In genomic region chr5:159203351-159203750, GRCh38 we compare ENCODE assay signal across 31 cellular contexts. TPM values are rescaled to one million over a fixed set of nuclear protein-coding genes. Genes with fewer than 3 reads are reported as not detected.
DNase-seq lines count a peak whose midpoint lies in the region; ATAC-seq and TF ChIP-seq lines count a peak whose summit lies in the region.
"Had no signal": no experiment of that assay in that cellular context is flagged by ENCODE, and none has a peak within 500 bp of the region (broad histone marks: within the 10 kb centered on the region; RNA-seq: fewer than 3 reads in every experiment).

No MANE protein-coding gene starts in this region.

- H2AFZ ChIP-seq in Karpas-422 (ENCODE audit: low read length): no peak overlapping the region
- H2AFZ ChIP-seq: hepatocyte, neural progenitor cell had no signal

- H3K4me1 Mint-ChIP-seq in T-helper 2 cell treated with Interferon-gamma antibody and Interleukin-4, amounts not matched to agents 5 μg/mL and 100 μg/mL, for 36 hours (ENCODE audit: low read depth): peaks cover 54% of the 10 kb centered on the region
- peaks cover 92% of the 10 kb centered on the region for H3K4me1 Mint-ChIP-seq in CD4-positive, alpha-beta T cell (ENCODE audit: low read depth)

- CTCF ChIA-PET in CD4-positive, alpha-beta T cell (lab: Charles Lee): interaction anchor here (1.3 kb wide), 1 partner anchor 47 kb away, joined by 3 read pairs; no protein-coding TSS in a partner anchor

- H3K27me3 Mint-ChIP-seq in T-helper 2 cell treated with Interferon-gamma antibody and Interleukin-4, amounts not matched to agents 5 μg/mL and 100 μg/mL, for 36 hours (ENCODE audit: low read depth): no peaks in the 10 kb centered on the region
- H3K27me3 Mint-ChIP-seq in CD4-positive, alpha-beta T cell: no peaks in the 10 kb centered on the region
- H3K27me3 Mint-ChIP-seq: stimulated activated naive B cell treated with anti-CD40 and anti-IgM and Interleukin-4, amounts not matched to agents 10 μg/mL and 1 μg/mL and 100 μg/mL, for 72 hours had no signal

- no peak overlapping the region for H3K27ac ChIP-seq in CD4-positive, alpha-beta T cell (ENCODE audit: low read depth, low read length)
- H3K27ac ChIP-seq in Karpas-422 (ENCODE audit: low read length): peak overlapping the region; percentile 10; the same call in 1 of the 2 replicates
- H3K27ac ChIP-seq: 22Rv1, ascending aorta, hepatocyte, neural progenitor cell, SJCRH30, thoracic aorta had no signal

- no peak overlapping the region for H3K4me3 ChIP-seq in Karpas-422 (ENCODE audit: low read length)
- H3K4me3 ChIP-seq: ascending aorta, esophagus squamous epithelium, hepatocyte, neural progenitor cell, sigmoid colon, SJCRH30, thoracic aorta had no signal

- peaks cover 50% of the 10 kb centered on the region for H3K36me3 ChIP-seq in Karpas-422 (ENCODE audit: insufficient read depth, low read length)
- H3K36me3 ChIP-seq: sigmoid colon, thoracic aorta had no signal

- H3K4me1 ChIP-seq in Karpas-422 (ENCODE audit: low read length): peaks cover 72% of the 10 kb centered on the region

- POLR2A ChIA-PET in CD4-positive, alpha-beta T cell (lab: Charles Lee): no interaction called here

- no peaks in the 10 kb centered on the region for H3K9me3 Mint-ChIP-seq in T-helper 2 cell treated with Interferon-gamma antibody and Interleukin-4, amounts not matched to agents 5 μg/mL and 100 μg/mL, for 36 hours
- no peaks in the 10 kb centered on the region for H3K9me3 Mint-ChIP-seq in CD4-positive, alpha-beta T cell
- H3K9me3 Mint-ChIP-seq: activated naive CD4-positive, alpha-beta T cell treated with anti-CD3 and anti-CD28 coated beads, Interleukin-2, amount 50 U/mL, for 72 hours; CD14-positive monocyte; neural progenitor cell; stimulated activated naive B cell treated with anti-CD40 and anti-IgM and Interleukin-4, amounts not matched to agents 10 μg/mL and 1 μg/mL and 100 μg/mL, for 72 hours had no signal

- no peaks in the 10 kb centered on the region for H3K9me2 ChIP-seq in Karpas-422 (replicated peaks; ENCODE audit: insufficient read depth, low read length)

- H3K79me2 ChIP-seq in Karpas-422 (ENCODE audit: low read length): peaks cover 100% of the 10 kb centered on the region

- intact Hi-C loops in CD4-positive, alpha-beta T cell (cut with DNase I, micrococcal nuclease): no loop called here

- H3K27me3 ChIP-seq in CD4-positive, alpha-beta T cell (ENCODE audit: control insufficient read depth, insufficient read depth, low read length): no peaks in the 10 kb centered on the region
- no peaks in the 10 kb centered on the region for H3K27me3 ChIP-seq in Karpas-422 (ENCODE audit: low read length)
- H3K27me3 ChIP-seq: ascending aorta, esophagus squamous epithelium, hepatocyte, neural progenitor cell, sigmoid colon, SJCRH30 had no signal

- no peak for TF ChIP-seq CTCF in CD4-positive, alpha-beta T cell (IDR thresholded peaks at IDR 0.05)

- H4K20me1 ChIP-seq in Karpas-422 (ENCODE audit: insufficient read depth, low read depth, low read length): no peaks in the 10 kb centered on the region

- H3K4me3 Mint-ChIP-seq in T-helper 2 cell treated with Interferon-gamma antibody and Interleukin-4, amounts not matched to agents 5 μg/mL and 100 μg/mL, for 36 hours: no peak overlapping the region
- peak overlapping the region; percentile 30 for H3K4me3 Mint-ChIP-seq in CD4-positive, alpha-beta T cell
- H3K4me3 Mint-ChIP-seq: CD14-positive monocyte; neural progenitor cell; stimulated activated naive B cell treated with anti-CD40 and anti-IgM and Interleukin-4, amounts not matched to agents 10 μg/mL and 1 μg/mL and 100 μg/mL, for 72 hours had no signal

- H3K36me3 Mint-ChIP-seq in T-helper 2 cell treated with Interferon-gamma antibody and Interleukin-4, amounts not matched to agents 5 μg/mL and 100 μg/mL, for 36 hours (ENCODE audit: low read depth): peaks cover 43% of the 10 kb centered on the region
- peaks cover 61% of the 10 kb centered on the region for H3K36me3 Mint-ChIP-seq in CD4-positive, alpha-beta T cell (ENCODE audit: low read depth)

- peak overlapping the region; percentile 21 for H3K27ac Mint-ChIP-seq in T-helper 2 cell treated with Interferon-gamma antibody and Interleukin-4, amounts not matched to agents 5 μg/mL and 100 μg/mL, for 36 hours
- peak overlapping the region; percentile 97 for H3K27ac Mint-ChIP-seq in CD4-positive, alpha-beta T cell
- H3K27ac Mint-ChIP-seq: CD14-positive monocyte; neural progenitor cell; stimulated activated naive B cell treated with anti-CD40 and anti-IgM and Interleukin-4, amounts not matched to agents 10 μg/mL and 1 μg/mL and 100 μg/mL, for 72 hours had no signal

- ATAC-seq in CD4-positive, alpha-beta T cell (ENCODE audit: poor library complexity): no peak
- ATAC-seq: activated naive CD4-positive, alpha-beta T cell treated with anti-CD3 and anti-CD28 coated beads, Interleukin-2, amount 50 U/mL, for 72 hours; left cardiac atrium; stimulated activated naive B cell treated with anti-CD40 and anti-IgM and Interleukin-4, amounts not matched to agents 10 μg/mL and 1 μg/mL and 100 μg/mL, for 72 hours had no signal

- DNase-seq in T-helper 2 cell treated with Interferon-gamma antibody and Interleukin-4, amounts not matched to agents 5 μg/mL and 100 μg/mL, for 36 hours (ENCODE audit: low spot score): no peak
- DNase-seq in T-helper 2 cell: no peak
- DNase-seq in CD4-positive, alpha-beta T cell: no peak
- no peak for DNase-seq in Karpas-422
- DNase-seq in cerebellar cortex (ENCODE audit: low spot score): peak; percentile 55
- DNase-seq in glomerular visceral epithelial cell (ENCODE audit: extremely low spot score): no peak
- no peak for DNase-seq in NCI-H2227 treated with DMSO at 0.1 percent for 48 hours (lab: John Stamatoyannopoulos, UW)
- no peak for DNase-seq in RKO (ENCODE audit: low spot score)
- DNase-seq: activated CD4-positive, CD25-positive, alpha-beta regulatory T cell; activated CD8-positive, alpha-beta memory T cell treated with anti-CD3 and anti-CD28 coated beads for 24 hours; activated T-cell treated with anti-CD3 and anti-CD28 coated beads, Interleukin-2, amount 50 U/mL, for 48 hours; dermis blood vessel endothelial cell; DMS153; esophagus squamous epithelium; GOT3; left cardiac atrium; NCI-H1105 treated with DMSO at 0.1 percent for 48 hours; NCI-H1930; NCI-H226; posterior cingulate gyrus; sigmoid colon; SJCRH30; stimulated activated CD4-positive, alpha-beta T cell treated with anti-CD3 and anti-CD28 coated beads, Interleukin-4, amount 100 ng/mL, for 4 hours; stimulated activated naive B cell treated with anti-CD40 and anti-IgM and Interleukin-4, amounts not matched to agents 10 μg/mL and 1 μg/mL and 100 μg/mL, for 72 hours had no signal

- no peak overlapping the region for H3K9ac ChIP-seq in Karpas-422 (ENCODE audit: low read length)
- H3K9ac ChIP-seq: neural progenitor cell had no signal

- H3K4me2 ChIP-seq in Karpas-422 (ENCODE audit: low read depth, low read length, poor library complexity, severe bottlenecking): no peak overlapping the region
- H3K4me2 ChIP-seq: neural progenitor cell had no signal

- H3K9me3 ChIP-seq in CD4-positive, alpha-beta T cell (ENCODE audit: control insufficient read depth, low read length): no peaks in the 10 kb centered on the region
- H3K9me3 ChIP-seq in Karpas-422 (ENCODE audit: low read length): no peaks in the 10 kb centered on the region
- H3K9me3 ChIP-seq: ascending aorta, esophagus squamous epithelium, sigmoid colon, SJCRH30, thoracic aorta had no signal

RNA-seq across cellular contexts. Expression of gene RNF145, which starts 6.0 kb away (rescaled TPM):
- 10 to 100 TPM; 83.7 to 94.4 TPM for total RNA-seq in CD4-positive, alpha-beta T cell
- 68.7 and 113 TPM in 2 replicates for total RNA-seq in Karpas-422 (2014; rRNA removed; shearing (Covaris generic); ENCODE audit: low replicate concordance)

RNA-seq across cellular contexts. Expression of gene UBLCP1, which starts 59.7 kb away (rescaled TPM):
- total RNA-seq in CD4-positive, alpha-beta T cell: 10 to 100 TPM; 16.5 to 19.0 TPM
- total RNA-seq in Karpas-422 (2014; rRNA removed; shearing (Covaris generic); ENCODE audit: low replicate concordance): 15.8 and 36.2 TPM in 2 replicates
